In genomic region chr3:177966493-177966892, GRCh38 we compare ENCODE assay signal across 23 cellular contexts.
"Had no signal": no experiment of that assay in that cellular context is flagged by ENCODE, and none has a peak within 500 bp of the region (broad histone marks: within the 10 kb centered on the region; RNA-seq: fewer than 3 reads in every experiment).

No MANE protein-coding gene starts in this region.

- ATAC-seq: heart left ventricle; left colon; left lung; lower lobe of right lung; pancreas; psoas muscle; sciatic nerve; stimulated activated naive B cell treated with anti-CD40 and anti-IgM and Interleukin-4, amounts not matched to agents 10 μg/mL and 1 μg/mL and 100 μg/mL, for 72 hours had no signal

- H3K27me3 ChIP-seq: heart left ventricle, left lung, pancreas, tibial nerve, vagina had no signal

- H3K4me1 ChIP-seq: heart left ventricle, left lung, lower lobe of right lung, pancreas, psoas muscle, tibial nerve, vagina had no signal

- H3K27ac ChIP-seq: heart left ventricle, left lung, lower lobe of right lung, pancreas, psoas muscle, skin epidermis, tibial nerve, vagina had no signal

- DNase-seq: heart left ventricle; hypothalamus; immature natural killer cell; kidney; left colon; left lung; lower lobe of right lung; mammary epithelial cell; mesenchymal stem cell; naive thymus-derived CD8-positive, alpha-beta T cell; nucleus accumbens; pancreas; psoas muscle; stimulated activated CD4-positive, alpha-beta T cell treated with anti-CD3 and anti-CD28 coated beads, Interleukin-12 subunit alpha, Interleukin-12 subunit beta, amount 100 ng/mL, for 4 hours; stimulated activated CD4-positive, alpha-beta T cell treated with anti-CD3 and anti-CD28 coated beads, Interleukin-15, amount 100 ng/mL, for 24 hours; stimulated activated CD4-positive, alpha-beta T cell treated with anti-CD3 and anti-CD28 coated beads, Interleukin-2, amount 100 ng/mL, for 24 hours; stimulated activated CD4-positive, alpha-beta T cell treated with anti-CD3 and anti-CD28 coated beads, Interleukin-4, amount 100 ng/mL, for 1 hour; stimulated activated naive B cell treated with anti-CD40 and anti-IgM and Interleukin-4, amounts not matched to agents 10 μg/mL and 1 μg/mL and 100 μg/mL, for 72 hours; substantia nigra had no signal

- H3K9me3 ChIP-seq: heart left ventricle, left lung, lower lobe of right lung, pancreas, psoas muscle, tibial nerve, vagina had no signal

- H3K36me3 ChIP-seq: heart left ventricle, left lung, lower lobe of right lung, pancreas, tibial nerve, vagina had no signal

- H3K4me3 ChIP-seq: heart left ventricle, left lung, lower lobe of right lung, pancreas, psoas muscle, skin epidermis, tibial nerve, vagina had no signal
